Comparison of ENCODE assay signal across 1 cellular context in the genomic region with DNA sequence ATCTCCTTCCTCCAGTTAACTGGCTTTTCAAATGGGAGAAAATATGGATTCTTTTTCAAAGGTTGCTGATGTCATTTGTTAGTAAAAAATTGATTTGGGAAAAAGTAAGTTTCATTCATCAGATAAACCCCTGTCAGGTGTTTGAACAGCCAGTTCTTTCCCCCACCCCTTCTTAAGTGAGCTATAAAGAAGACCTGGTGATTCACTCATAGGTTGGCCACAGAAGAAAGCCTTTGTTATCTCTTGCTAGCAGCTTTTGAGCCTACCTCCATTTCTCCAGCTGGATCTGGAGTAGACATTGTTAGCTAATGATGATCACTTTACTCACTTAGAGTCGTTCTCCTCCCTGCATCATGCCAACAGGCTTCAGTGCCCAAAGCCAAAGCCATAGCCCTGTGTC.
TF ChIP-seq lines count a peak whose summit lies in the region.

No MANE protein-coding gene starts in this region.

TF ChIP-seq in K562, 482 proteins besides CTCF, POLR2A, EP300 and RAD21 (continued from another document and continues in another):
- no peak for TF ChIP-seq ZNF57 (CRISPR knock-in tag; IDR thresholded peaks at IDR 0.05)
- no peak for TF ChIP-seq OTX1 (CRISPR knock-in tag; IDR thresholded peaks at IDR 0.05)
- no peak for TF ChIP-seq ZNF3 (CRISPR knock-in tag; IDR thresholded peaks at IDR 0.05)
- TF ChIP-seq, protein P1, sequence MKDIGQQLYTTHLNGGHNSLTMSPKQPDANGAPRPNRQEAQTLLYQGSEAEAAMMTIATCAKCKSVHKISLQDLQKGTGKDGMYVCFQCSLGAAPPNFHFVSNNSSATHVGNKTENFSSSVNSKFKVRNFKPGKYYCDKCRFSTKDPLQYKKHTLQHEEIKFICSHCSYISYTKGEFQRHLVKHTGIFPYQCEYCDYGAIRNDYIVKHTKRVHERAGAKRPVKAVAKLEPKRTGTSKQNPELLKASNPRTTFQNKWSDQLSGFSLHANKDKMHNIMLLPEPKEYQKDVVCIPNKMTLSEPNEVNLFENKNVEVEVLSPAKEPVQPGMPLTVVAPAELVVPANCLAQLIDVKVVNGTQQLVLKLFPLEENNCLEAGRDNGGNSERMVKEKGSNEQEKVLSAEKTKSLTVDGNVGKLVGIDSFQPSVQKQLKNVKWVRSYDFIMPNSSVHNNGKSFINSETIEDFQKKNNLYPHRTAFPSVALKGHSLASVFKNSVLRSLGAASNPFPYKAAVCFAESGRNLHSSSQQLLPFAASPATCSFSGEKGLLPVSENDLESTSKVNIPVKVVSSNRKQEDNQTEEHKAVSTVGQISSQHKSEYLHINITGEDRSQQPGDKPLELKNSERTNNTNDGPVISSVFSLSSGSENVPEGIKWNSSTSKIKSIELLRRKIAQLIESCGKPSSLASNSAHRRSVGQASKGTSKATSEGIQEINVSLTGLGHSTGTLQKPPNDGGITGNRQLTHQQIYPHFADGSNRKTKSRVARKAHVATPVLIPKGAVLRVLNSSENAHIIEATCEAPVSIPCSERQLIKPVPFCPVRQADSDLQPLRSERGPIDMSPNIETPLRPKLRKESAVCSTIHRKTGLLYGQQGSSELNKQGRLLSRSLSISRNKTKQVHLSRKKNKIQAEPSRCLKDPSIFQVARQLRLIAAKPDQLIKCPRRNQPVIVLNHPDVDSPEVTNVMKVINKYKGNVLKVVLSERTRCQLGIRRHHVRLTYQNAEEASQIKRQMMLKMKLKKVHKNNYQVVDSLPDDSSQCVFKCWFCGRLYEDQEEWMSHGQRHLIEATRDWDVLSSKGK (CRISPR knock-in tag; IDR thresholded peaks at IDR 0.05) = no peak
- peak; percentile 58 to 71; a peak in 3 of 4 replicates for TF ChIP-seq TRIM24 (IDR thresholded peaks at IDR 0.05)
- peak; percentile 92 for TF ChIP-seq FOSL1 (tag; conservative IDR thresholded peaks at IDR 0.05)
- TF ChIP-seq TEAD4 (IDR thresholded peaks at IDR 0.05; ENCODE audit: low read length) = peak; percentile 89
- TF ChIP-seq TEAD4 (CRISPR knock-in tag; IDR thresholded peaks at IDR 0.05; ENCODE audit: borderline replicate concordance) = no peak
- no peak for TF ChIP-seq GATAD2A (IDR thresholded peaks at IDR 0.05)
- TF ChIP-seq ZNF384 (IDR thresholded peaks at IDR 0.05; ENCODE audit: low read depth, low read length) = no peak
- peak; percentile 30; the same call in 1 of the 2 replicates for TF ChIP-seq HDAC2 (IDR thresholded peaks at IDR 0.05)
- TF ChIP-seq, protein P2, sequence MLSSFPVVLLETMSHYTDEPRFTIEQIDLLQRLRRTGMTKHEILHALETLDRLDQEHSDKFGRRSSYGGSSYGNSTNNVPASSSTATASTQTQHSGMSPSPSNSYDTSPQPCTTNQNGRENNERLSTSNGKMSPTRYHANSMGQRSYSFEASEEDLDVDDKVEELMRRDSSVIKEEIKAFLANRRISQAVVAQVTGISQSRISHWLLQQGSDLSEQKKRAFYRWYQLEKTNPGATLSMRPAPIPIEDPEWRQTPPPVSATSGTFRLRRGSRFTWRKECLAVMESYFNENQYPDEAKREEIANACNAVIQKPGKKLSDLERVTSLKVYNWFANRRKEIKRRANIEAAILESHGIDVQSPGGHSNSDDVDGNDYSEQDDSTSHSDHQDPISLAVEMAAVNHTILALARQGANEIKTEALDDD (IDR thresholded peaks at IDR 0.05) = peak; percentile 51; the same call in 1 of the 2 replicates
- TF ChIP-seq NRF1 (conservative IDR thresholded peaks at IDR 0.05 in 1 of 2, IDR thresholded peaks at IDR 0.05 in 1 of 2) = no peak
- no peak for TF ChIP-seq ZNF431 (CRISPR knock-in tag; IDR thresholded peaks at IDR 0.05)
- TF ChIP-seq CXXC5 (CRISPR knock-in tag; IDR thresholded peaks at IDR 0.05) = 0 out of 2 replicates have a peak, but pooled peaks have one; percentile 13
- TF ChIP-seq TBP (optimal IDR thresholded peaks at IDR 0.05; ENCODE audit: low read depth, low read length) = no peak
- TF ChIP-seq, protein P3, sequence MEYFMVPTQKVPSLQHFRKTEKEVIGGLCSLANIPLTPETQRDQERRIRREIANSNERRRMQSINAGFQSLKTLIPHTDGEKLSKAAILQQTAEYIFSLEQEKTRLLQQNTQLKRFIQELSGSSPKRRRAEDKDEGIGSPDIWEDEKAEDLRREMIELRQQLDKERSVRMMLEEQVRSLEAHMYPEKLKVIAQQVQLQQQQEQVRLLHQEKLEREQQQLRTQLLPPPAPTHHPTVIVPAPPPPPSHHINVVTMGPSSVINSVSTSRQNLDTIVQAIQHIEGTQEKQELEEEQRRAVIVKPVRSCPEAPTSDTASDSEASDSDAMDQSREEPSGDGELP (CRISPR knock-in tag; IDR thresholded peaks at IDR 0.05; ENCODE audit: borderline replicate concordance) = peak; percentile 61; the same call in 1 of the 2 replicates
- TF ChIP-seq ZNF589 (CRISPR knock-in tag; IDR thresholded peaks at IDR 0.05; ENCODE audit: low read depth) = no peak
- TF ChIP-seq MAZ (CRISPR knock-in tag; conservative IDR thresholded peaks at IDR 0.05 in 1 of 2, IDR thresholded peaks at IDR 0.05 in 1 of 2) = 0 out of 4 replicates have a peak, but pooled peaks of 1 of the 2 experiments have one; percentile 23
- TF ChIP-seq KLF16 (IDR thresholded peaks at IDR 0.05) = peak; percentile 72; the same call in 1 of the 2 replicates
- TF ChIP-seq RBM34 (IDR thresholded peaks at IDR 0.05; ENCODE audit: borderline replicate concordance, insufficient read depth, low read length) = no peak
- TF ChIP-seq EWSR1 (IDR thresholded peaks at IDR 0.05; ENCODE audit: borderline replicate concordance, low read depth, partially characterized antibody) = no peak
- 0 out of 2 replicates have a peak, but pooled peaks have one; percentile 44 for TF ChIP-seq DMBX1 (CRISPR knock-in tag; IDR thresholded peaks at IDR 0.05; ENCODE audit: borderline replicate concordance)
- no peak for TF ChIP-seq HEY1 (CRISPR knock-in tag; IDR thresholded peaks at IDR 0.05; ENCODE audit: borderline replicate concordance)
- TF ChIP-seq SMARCE1 (IDR thresholded peaks at IDR 0.05) = peak; percentile 94
- no peak for TF ChIP-seq NFATC3 (IDR thresholded peaks at IDR 0.05)
- TF ChIP-seq JUNB (CRISPR knock-in tag; conservative IDR thresholded peaks at IDR 0.05) = no peak
- no peak for TF ChIP-seq ZNF445 (CRISPR knock-in tag; IDR thresholded peaks at IDR 0.05; ENCODE audit: low read depth)
- TF ChIP-seq TCF3 (CRISPR knock-in tag; IDR thresholded peaks at IDR 0.05) = peak; percentile 89
- peak; percentile 83 for TF ChIP-seq MTA2 (IDR thresholded peaks at IDR 0.05; ENCODE audit: low read depth)
- no peak for TF ChIP-seq PURB (CRISPR knock-in tag; IDR thresholded peaks at IDR 0.05; ENCODE audit: low read depth)
- no peak for TF ChIP-seq ZNF121 (CRISPR knock-in tag; conservative IDR thresholded peaks at IDR 0.05)
- no peak for TF ChIP-seq SAFB (IDR thresholded peaks at IDR 0.05; ENCODE audit: borderline replicate concordance, low read depth, low read length)
- TF ChIP-seq ZZZ3 (IDR thresholded peaks at IDR 0.05) = no peak
- TF ChIP-seq, protein P4, sequence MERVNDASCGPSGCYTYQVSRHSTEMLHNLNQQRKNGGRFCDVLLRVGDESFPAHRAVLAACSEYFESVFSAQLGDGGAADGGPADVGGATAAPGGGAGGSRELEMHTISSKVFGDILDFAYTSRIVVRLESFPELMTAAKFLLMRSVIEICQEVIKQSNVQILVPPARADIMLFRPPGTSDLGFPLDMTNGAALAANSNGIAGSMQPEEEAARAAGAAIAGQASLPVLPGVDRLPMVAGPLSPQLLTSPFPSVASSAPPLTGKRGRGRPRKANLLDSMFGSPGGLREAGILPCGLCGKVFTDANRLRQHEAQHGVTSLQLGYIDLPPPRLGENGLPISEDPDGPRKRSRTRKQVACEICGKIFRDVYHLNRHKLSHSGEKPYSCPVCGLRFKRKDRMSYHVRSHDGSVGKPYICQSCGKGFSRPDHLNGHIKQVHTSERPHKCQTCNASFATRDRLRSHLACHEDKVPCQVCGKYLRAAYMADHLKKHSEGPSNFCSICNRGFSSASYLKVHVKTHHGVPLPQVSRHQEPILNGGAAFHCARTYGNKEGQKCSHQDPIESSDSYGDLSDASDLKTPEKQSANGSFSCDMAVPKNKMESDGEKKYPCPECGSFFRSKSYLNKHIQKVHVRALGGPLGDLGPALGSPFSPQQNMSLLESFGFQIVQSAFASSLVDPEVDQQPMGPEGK (CRISPR knock-in tag; IDR thresholded peaks at IDR 0.05; ENCODE audit: borderline replicate concordance) = no peak
- 0 out of 2 replicates have a peak, but pooled peaks have one; percentile 37 for TF ChIP-seq MTA1 (IDR thresholded peaks at IDR 0.05; ENCODE audit: borderline replicate concordance)
- TF ChIP-seq KDM1A (IDR thresholded peaks at IDR 0.05) = peak in 1 of 2 experiments; percentile 65; a peak in 3 of 4 replicates
- TF ChIP-seq SAP30 (IDR thresholded peaks at IDR 0.05; ENCODE audit: borderline replicate concordance, insufficient read depth, low read depth, low read length, poor library complexity, severe bottlenecking) = no peak
- TF ChIP-seq, protein P5, sequence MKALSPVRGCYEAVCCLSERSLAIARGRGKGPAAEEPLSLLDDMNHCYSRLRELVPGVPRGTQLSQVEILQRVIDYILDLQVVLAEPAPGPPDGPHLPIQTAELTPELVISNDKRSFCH (CRISPR knock-in tag; IDR thresholded peaks at IDR 0.05) = no peak
- TF ChIP-seq, protein P5 (tag; IDR thresholded peaks at IDR 0.05) = no peak
- no peak for TF ChIP-seq HDAC8 (tag; IDR thresholded peaks at IDR 0.05)
- TF ChIP-seq SRSF9 (IDR thresholded peaks at IDR 0.05; ENCODE audit: borderline replicate concordance, low read depth, low read length) = no peak
- TF ChIP-seq HMG20A (CRISPR knock-in tag; conservative IDR thresholded peaks at IDR 0.05) = no peak
- TF ChIP-seq IFI16 (CRISPR knock-in tag; IDR thresholded peaks at IDR 0.05) = no peak
- no peak for TF ChIP-seq PHF21A (IDR thresholded peaks at IDR 0.05; ENCODE audit: borderline replicate concordance, low read depth)
- peak; percentile 95 for TF ChIP-seq SOX6 (IDR thresholded peaks at IDR 0.05)
- TF ChIP-seq, protein P6, sequence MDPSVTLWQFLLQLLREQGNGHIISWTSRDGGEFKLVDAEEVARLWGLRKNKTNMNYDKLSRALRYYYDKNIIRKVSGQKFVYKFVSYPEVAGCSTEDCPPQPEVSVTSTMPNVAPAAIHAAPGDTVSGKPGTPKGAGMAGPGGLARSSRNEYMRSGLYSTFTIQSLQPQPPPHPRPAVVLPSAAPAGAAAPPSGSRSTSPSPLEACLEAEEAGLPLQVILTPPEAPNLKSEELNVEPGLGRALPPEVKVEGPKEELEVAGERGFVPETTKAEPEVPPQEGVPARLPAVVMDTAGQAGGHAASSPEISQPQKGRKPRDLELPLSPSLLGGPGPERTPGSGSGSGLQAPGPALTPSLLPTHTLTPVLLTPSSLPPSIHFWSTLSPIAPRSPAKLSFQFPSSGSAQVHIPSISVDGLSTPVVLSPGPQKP (CRISPR knock-in tag; IDR thresholded peaks at IDR 0.05) = no peak
- TF ChIP-seq, protein P7, sequence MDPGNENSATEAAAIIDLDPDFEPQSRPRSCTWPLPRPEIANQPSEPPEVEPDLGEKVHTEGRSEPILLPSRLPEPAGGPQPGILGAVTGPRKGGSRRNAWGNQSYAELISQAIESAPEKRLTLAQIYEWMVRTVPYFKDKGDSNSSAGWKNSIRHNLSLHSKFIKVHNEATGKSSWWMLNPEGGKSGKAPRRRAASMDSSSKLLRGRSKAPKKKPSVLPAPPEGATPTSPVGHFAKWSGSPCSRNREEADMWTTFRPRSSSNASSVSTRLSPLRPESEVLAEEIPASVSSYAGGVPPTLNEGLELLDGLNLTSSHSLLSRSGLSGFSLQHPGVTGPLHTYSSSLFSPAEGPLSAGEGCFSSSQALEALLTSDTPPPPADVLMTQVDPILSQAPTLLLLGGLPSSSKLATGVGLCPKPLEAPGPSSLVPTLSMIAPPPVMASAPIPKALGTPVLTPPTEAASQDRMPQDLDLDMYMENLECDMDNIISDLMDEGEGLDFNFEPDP (CRISPR knock-in tag; IDR thresholded peaks at IDR 0.05) = no peak
- TF ChIP-seq ATF1 (CRISPR knock-in tag; IDR thresholded peaks at IDR 0.05) = no peak
- TF ChIP-seq ATF1 (tag; IDR thresholded peaks at IDR 0.05) = no peak
- TF ChIP-seq SUPT5H (IDR thresholded peaks at IDR 0.05) = no peak
- peak; percentile 51; the same call in 1 of the 2 replicates for TF ChIP-seq CC2D1A (IDR thresholded peaks at IDR 0.05)
- TF ChIP-seq PHB2 (IDR thresholded peaks at IDR 0.05; ENCODE audit: low read depth) = peak; percentile 36; the same call in 1 of the 2 replicates
- TF ChIP-seq JUND (IDR thresholded peaks at IDR 0.05; ENCODE audit: borderline replicate concordance, low read depth, low read length) = peak; percentile 90
- TF ChIP-seq JUND (tag; IDR thresholded peaks at IDR 0.05; ENCODE audit: borderline replicate concordance, low read depth, low read length) = peak; percentile 72; the same call in 1 of the 3 replicates
- TF ChIP-seq, protein P8, sequence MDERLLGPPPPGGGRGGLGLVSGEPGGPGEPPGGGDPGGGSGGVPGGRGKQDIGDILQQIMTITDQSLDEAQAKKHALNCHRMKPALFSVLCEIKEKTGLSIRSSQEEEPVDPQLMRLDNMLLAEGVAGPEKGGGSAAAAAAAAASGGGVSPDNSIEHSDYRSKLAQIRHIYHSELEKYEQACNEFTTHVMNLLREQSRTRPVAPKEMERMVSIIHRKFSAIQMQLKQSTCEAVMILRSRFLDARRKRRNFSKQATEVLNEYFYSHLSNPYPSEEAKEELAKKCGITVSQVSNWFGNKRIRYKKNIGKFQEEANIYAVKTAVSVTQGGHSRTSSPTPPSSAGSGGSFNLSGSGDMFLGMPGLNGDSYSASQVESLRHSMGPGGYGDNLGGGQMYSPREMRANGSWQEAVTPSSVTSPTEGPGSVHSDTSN (CRISPR knock-in tag; IDR thresholded peaks at IDR 0.05; ENCODE audit: low read depth) = no peak
- TF ChIP-seq, protein P8 (tag; conservative IDR thresholded peaks at IDR 0.05; ENCODE audit: low read depth) = 0 out of 2 replicates have a peak, but pooled peaks have one; percentile 6
- TF ChIP-seq SMARCB1 (IDR thresholded peaks at IDR 0.05; ENCODE audit: insufficient read length, low read depth) = peak; percentile 42
- no peak for TF ChIP-seq PHF20 (IDR thresholded peaks at IDR 0.05; ENCODE audit: partially characterized antibody)
- TF ChIP-seq SMARCA4 (IDR thresholded peaks at IDR 0.05) = peak; percentile 93
- no peak for TF ChIP-seq SIN3A (IDR thresholded peaks at IDR 0.05; ENCODE audit: borderline replicate concordance in 2 of 2, control insufficient read depth in 1 of 2, low read depth in 2 of 2, low read length in 2 of 2)
- TF ChIP-seq ZEB2 (IDR thresholded peaks at IDR 0.05) = peak; percentile 94
